8 cellular contexts compared by ENCODE assay signal in the genomic region with DNA sequence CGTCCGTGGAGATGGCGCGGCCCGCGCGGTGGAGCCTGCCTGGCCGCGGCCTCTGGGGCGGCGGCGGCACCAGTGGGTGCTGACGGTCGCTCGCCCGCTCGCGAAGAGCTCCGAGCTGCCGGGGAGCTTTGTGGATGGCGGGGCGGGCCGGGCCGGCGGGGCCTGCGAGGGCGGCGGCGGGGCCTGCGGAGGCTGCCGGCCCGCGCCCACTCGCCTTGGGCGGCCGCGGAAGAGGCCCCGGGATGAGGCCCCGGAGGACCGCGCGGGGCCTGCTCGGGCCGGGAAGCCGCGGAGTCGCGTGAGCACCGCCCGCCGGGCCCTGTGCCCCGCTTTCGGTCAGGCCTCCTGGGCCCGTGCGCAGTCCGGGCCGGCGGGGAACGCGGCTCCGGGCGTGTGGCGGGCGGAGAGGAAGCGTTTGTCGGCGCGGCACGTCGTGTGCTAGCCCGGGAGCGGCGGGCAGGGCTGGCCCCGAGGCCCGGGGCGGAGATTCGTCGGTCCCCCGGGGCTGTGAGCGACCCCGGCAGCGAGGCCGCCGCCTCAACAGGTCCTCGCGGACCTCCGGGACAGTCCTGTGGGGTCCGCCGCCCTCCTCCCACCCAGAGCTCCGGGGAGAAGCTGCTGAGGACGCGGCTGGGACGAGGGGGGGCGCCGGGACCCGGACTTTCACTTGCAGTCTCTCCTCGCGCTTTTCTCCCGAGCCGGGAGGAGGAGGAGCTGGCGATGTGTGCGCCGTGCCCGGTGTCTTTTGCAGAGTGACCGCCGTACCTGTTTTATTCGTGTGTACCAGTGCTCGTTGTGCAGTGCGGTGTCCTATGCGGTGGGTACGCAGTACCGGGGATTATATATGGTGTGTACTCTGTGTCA. TPM values are rescaled to one million over a fixed set of nuclear protein-coding genes. Genes with fewer than 3 reads are reported as not detected.
DNase-seq lines count a peak whose midpoint lies in the region; ATAC-seq and TF ChIP-seq lines count a peak whose summit lies in the region.

No MANE protein-coding gene starts in this region.

- peak overlapping the region; percentile 93 for H2AFZ ChIP-seq in Karpas-422 (ENCODE audit: low read length)
- H2AFZ ChIP-seq in mammary epithelial cell (ENCODE audit: low read depth, low read length) = peak overlapping the region; percentile 93

- no peaks in the 10 kb centered on the region for H3K9me3 Mint-ChIP-seq in WTC11

- H3K4me1 ChIP-seq in Karpas-422 (ENCODE audit: low read length) = peaks cover 6% of the 10 kb centered on the region
- H3K4me1 ChIP-seq in mammary epithelial cell (ENCODE audit: insufficient read depth, low read length) = peaks cover 31% of the 10 kb centered on the region

- H3K4me3 ChIP-seq in GM08714 (ENCODE audit: low read length) (peak overlapping the region; percentile 90), Karpas-422 (ENCODE audit: low read length) (peak overlapping the region; percentile 61), mammary epithelial cell (replicated peaks in 1 of 3; ENCODE audit: insufficient read depth in 1 of 3, low read depth in 2 of 3, low read length in 3 of 3) (peak overlapping the region; percentile 66 to 90 (median 75))

- H3K27me3 ChIP-seq in Karpas-422 (ENCODE audit: low read length) (no peaks in the 10 kb centered on the region), mammary epithelial cell (ENCODE audit: insufficient read depth, low read length) (no peaks in the 10 kb centered on the region)

- DNase-seq in Karpas-422 = peak; percentile 74
- peak; percentile 54 for DNase-seq in WTC11 (ENCODE audit: low spot score)
- peak; percentile 53 for DNase-seq in mammary epithelial cell
- DNase-seq in inferior parietal cortex (ENCODE audit: extremely low spot score) = peak; percentile 29
- DNase-seq in stimulated activated CD4-positive, alpha-beta T cell treated with anti-CD3 and anti-CD28 coated beads, Interleukin-12 subunit alpha, Interleukin-12 subunit beta, amount 100 ng/mL, for 24 hours (ENCODE audit: low read depth in 2 of 2) = peak; percentile 39 to 53
- DNase-seq in NCI-H187 treated with DMSO at 0.1 percent for 48 hours (lab: John Stamatoyannopoulos, UW) = no peak

- H3K27me3 Mint-ChIP-seq in WTC11 (ENCODE audit: low read depth) = peaks cover 17% of the 10 kb centered on the region

- no peak for TF ChIP-seq CTCF in WTC11 (IDR thresholded peaks at IDR 0.05)
- TF ChIP-seq CTCF in mammary epithelial cell (conservative IDR thresholded peaks at IDR 0.05 in 1 of 2, IDR thresholded peaks at IDR 0.05 in 1 of 2; ENCODE audit: extremely low read depth in 1 of 2, insufficient read depth in 1 of 2, low read depth in 1 of 2, low read length in 2 of 2) = no peak

- H3K4me1 Mint-ChIP-seq in WTC11 = peaks cover 31% of the 10 kb centered on the region

- intact Hi-C loops in mammary epithelial cell (cut with micrococcal nuclease) = no loop called here

- peak overlapping the region; percentile 78 for H3K4me3 Mint-ChIP-seq in WTC11

- ATAC-seq in GM21786 (IDR thresholded peaks at IDR 0.05; ENCODE audit: unreplicated experiment) (peak; percentile 30), WTC11 (peak; percentile 27)

- peak overlapping the region; percentile 68 for H3K4me2 ChIP-seq in Karpas-422 (ENCODE audit: low read depth, low read length, poor library complexity, severe bottlenecking)
- H3K4me2 ChIP-seq in mammary epithelial cell (ENCODE audit: insufficient read depth, low read depth, low read length) = peak overlapping the region; percentile 91

- H3K36me3 ChIP-seq in Karpas-422 (ENCODE audit: insufficient read depth, low read length) (no peaks in the 10 kb centered on the region), mammary epithelial cell (ENCODE audit: insufficient read depth, low read length) (no peaks in the 10 kb centered on the region)

- H3K79me2 ChIP-seq in Karpas-422 (ENCODE audit: low read length) (no peaks in the 10 kb centered on the region), mammary epithelial cell (ENCODE audit: insufficient read depth, low read length) (peaks cover 57% of the 10 kb centered on the region)

- H3K9ac ChIP-seq in Karpas-422 (ENCODE audit: low read length) (peak overlapping the region; percentile 77), mammary epithelial cell (ENCODE audit: insufficient read depth, low read length) (peak overlapping the region; percentile 45)

- peak overlapping the region; percentile 68; the same call in 1 of the 2 replicates for H3K27ac Mint-ChIP-seq in WTC11

- H3K27ac ChIP-seq in Karpas-422 (ENCODE audit: low read length) (no peak overlapping the region), mammary epithelial cell (ENCODE audit: insufficient read depth, low read depth, low read length) (peak overlapping the region; percentile 55)

- peaks cover 27% of the 10 kb centered on the region for H4K20me1 ChIP-seq in Karpas-422 (ENCODE audit: insufficient read depth, low read depth, low read length)
- H4K20me1 ChIP-seq in mammary epithelial cell (ENCODE audit: insufficient read depth, low read length) = no peaks in the 10 kb centered on the region

- POLR2A ChIA-PET in WTC11 (lab: Charles Lee) = no interaction called here

- no TSS peak for BruUV-seq in mammary epithelial cell (replicated peaks; lab: Mats Ljungman, UMichigan)

- WGBS in mammary epithelial cell (ENCODE audit: low coverage, missing lambda C conversion rate) = 0% methylated on average over 10 of the region's 112 CpGs

- H3K36me3 Mint-ChIP-seq in WTC11 = no peaks in the 10 kb centered on the region

- in situ Hi-C loops in mammary epithelial cell (cut with MboI; ENCODE audit: low sequenced_read_pairs in 2 of 2) = no loop called here

- H3K9me3 ChIP-seq in Karpas-422 (ENCODE audit: low read length) (no peaks in the 10 kb centered on the region), mammary epithelial cell (replicated peaks; ENCODE audit: insufficient read depth, low read length) (no peaks in the 10 kb centered on the region)

- no peaks in the 10 kb centered on the region for H3K9me2 ChIP-seq in Karpas-422 (replicated peaks; ENCODE audit: insufficient read depth, low read length)

- dilution Hi-C loops in mammary epithelial cell (cut with HindIII; ENCODE audit: low sequenced_read_pairs) = no loop called here

- CTCF ChIA-PET in WTC11 (lab: Charles Lee) (interaction anchor here (0.6 to 1.6 kb wide), 4 partner anchors 10 to 95 kb away, joined by 3 to 6 read pairs (median 3); no protein-coding TSS in a partner anchor), mammary epithelial cell (lab: Charles Lee; ENCODE audit: low non-redundant PET) (no interaction called here)

TF ChIP-seq in WTC11, 78 proteins besides CTCF, POLR2A, EP300 and RAD21 (continues in another document):
- TF ChIP-seq ZNF263 (CRISPR knock-in tag; IDR thresholded peaks at IDR 0.05; ENCODE audit: low read depth) = peak; percentile 61; the same call in 1 of the 2 replicates
- TF ChIP-seq NR2C2 (CRISPR knock-in tag; IDR thresholded peaks at IDR 0.05) = no peak
- 0 out of 2 replicates have a peak, but pooled peaks have one; percentile 70 for TF ChIP-seq ELF4 (CRISPR knock-in tag; IDR thresholded peaks at IDR 0.05; ENCODE audit: low read depth)
- TF ChIP-seq SMAD4 (CRISPR knock-in tag; IDR thresholded peaks at IDR 0.05) = no peak
- TF ChIP-seq, protein P1, sequence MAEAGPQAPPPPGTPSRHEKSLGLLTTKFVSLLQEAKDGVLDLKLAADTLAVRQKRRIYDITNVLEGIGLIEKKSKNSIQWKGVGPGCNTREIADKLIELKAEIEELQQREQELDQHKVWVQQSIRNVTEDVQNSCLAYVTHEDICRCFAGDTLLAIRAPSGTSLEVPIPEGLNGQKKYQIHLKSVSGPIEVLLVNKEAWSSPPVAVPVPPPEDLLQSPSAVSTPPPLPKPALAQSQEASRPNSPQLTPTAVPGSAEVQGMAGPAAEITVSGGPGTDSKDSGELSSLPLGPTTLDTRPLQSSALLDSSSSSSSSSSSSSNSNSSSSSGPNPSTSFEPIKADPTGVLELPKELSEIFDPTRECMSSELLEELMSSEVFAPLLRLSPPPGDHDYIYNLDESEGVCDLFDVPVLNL (CRISPR knock-in tag; IDR thresholded peaks at IDR 0.05; ENCODE audit: borderline replicate concordance, low read depth) = peak; percentile 65
- peak; percentile 69; the same call in 1 of the 2 replicates for TF ChIP-seq FOXP1 (CRISPR knock-in tag; IDR thresholded peaks at IDR 0.05; ENCODE audit: borderline replicate concordance)
- peak; percentile 86; the same call in 1 of the 2 replicates for TF ChIP-seq JUN (CRISPR knock-in tag; IDR thresholded peaks at IDR 0.05)
- no peak for TF ChIP-seq TP53 (CRISPR knock-in tag; IDR thresholded peaks at IDR 0.05)
- TF ChIP-seq, protein P2, sequence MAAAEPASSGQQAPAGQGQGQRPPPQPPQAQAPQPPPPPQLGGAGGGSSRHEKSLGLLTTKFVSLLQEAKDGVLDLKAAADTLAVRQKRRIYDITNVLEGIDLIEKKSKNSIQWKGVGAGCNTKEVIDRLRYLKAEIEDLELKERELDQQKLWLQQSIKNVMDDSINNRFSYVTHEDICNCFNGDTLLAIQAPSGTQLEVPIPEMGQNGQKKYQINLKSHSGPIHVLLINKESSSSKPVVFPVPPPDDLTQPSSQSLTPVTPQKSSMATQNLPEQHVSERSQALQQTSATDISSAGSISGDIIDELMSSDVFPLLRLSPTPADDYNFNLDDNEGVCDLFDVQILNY (CRISPR knock-in tag; IDR thresholded peaks at IDR 0.05) = peak; percentile 63; the same call in 1 of the 2 replicates
- 0 out of 2 replicates have a peak, but pooled peaks have one; percentile 22 for TF ChIP-seq ATF1 (CRISPR knock-in tag; IDR thresholded peaks at IDR 0.05)
- TF ChIP-seq, protein P3, sequence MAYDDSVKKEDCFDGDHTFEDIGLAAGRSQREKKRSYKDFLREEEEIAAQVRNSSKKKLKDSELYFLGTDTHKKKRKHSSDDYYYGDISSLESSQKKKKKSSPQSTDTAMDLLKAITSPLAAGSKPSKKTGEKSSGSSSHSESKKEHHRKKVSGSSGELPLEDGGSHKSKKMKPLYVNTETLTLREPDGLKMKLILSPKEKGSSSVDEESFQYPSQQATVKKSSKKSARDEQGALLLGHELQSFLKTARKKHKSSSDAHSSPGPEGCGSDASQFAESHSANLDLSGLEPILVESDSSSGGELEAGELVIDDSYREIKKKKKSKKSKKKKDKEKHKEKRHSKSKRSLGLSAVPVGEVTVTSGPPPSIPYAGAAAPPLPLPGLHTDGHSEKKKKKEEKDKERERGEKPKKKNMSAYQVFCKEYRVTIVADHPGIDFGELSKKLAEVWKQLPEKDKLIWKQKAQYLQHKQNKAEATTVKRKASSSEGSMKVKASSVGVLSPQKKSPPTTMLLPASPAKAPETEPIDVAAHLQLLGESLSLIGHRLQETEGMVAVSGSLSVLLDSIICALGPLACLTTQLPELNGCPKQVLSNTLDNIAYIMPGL (CRISPR knock-in tag; IDR thresholded peaks at IDR 0.05) = peak; percentile 97

RNA-seq across cellular contexts. Expression of a gene that starts 0.6 kb away (rescaled TPM):
- total RNA-seq in Karpas-422 (2014; rRNA removed; shearing (Covaris generic); ENCODE audit: low replicate concordance) = 2.4 and 8.3 TPM in 2 replicates
- total RNA-seq in WTC11 (2021) (19.2 to 22.3 TPM (median 19.7 TPM) in 3 replicates), mammary epithelial cell (10 to 100 TPM; 39.2 to 41.4 TPM)
- polyA plus RNA-seq in mammary epithelial cell = 20.0 TPM
- 43.1 TPM for polyA minus RNA-seq in mammary epithelial cell
